Comparison of ENCODE assay signal across 25 cellular contexts in genomic region chr10:130470286-130470685, GRCh38.
"Had no signal": no experiment of that assay in that cellular context is flagged by ENCODE, and none has a peak within 500 bp of the region (broad histone marks: within the 10 kb centered on the region; RNA-seq: fewer than 3 reads in every experiment).

No MANE protein-coding gene starts in this region.

- H3K4me1 Mint-ChIP-seq: activated CD4-positive, alpha-beta memory T cell treated with anti-CD3 and anti-CD28 coated beads, Interleukin-2, amount 10 ng/mL, durations not matched to agents 7 days and 5 days; activated CD4-positive, alpha-beta T cell treated with anti-CD3 and anti-CD28 coated beads, Interleukin-2, amount 10 ng/mL, durations not matched to agents 24 days and 14 days; activated naive CD8-positive, alpha-beta T cell treated with anti-CD3 and anti-CD28 coated beads, Interleukin-2, amount 10 ng/mL, durations not matched to agents 7 days and 5 days; activated T-helper 17 cell treated with anti-CD3 and anti-CD28 coated beads, Interleukin-2, amount 50 U/mL, for 72 hours; mesothelial cell of epicardium; neural progenitor cell; T-cell had no signal

- H3K36me3 Mint-ChIP-seq: activated naive CD8-positive, alpha-beta T cell treated with anti-CD3 and anti-CD28 coated beads, Interleukin-2, amount 10 ng/mL, durations not matched to agents 7 days and 5 days; mesothelial cell of epicardium; neural progenitor cell; T-cell had no signal

- ATAC-seq: activated CD4-positive, CD25-positive, alpha-beta regulatory T cell treated with anti-CD3 and anti-CD28 coated beads, Interleukin-2, amount 50 U/mL, for 24 hours; activated T-helper 17 cell treated with anti-CD3 and anti-CD28 coated beads, Interleukin-2, amount 50 U/mL, for 72 hours; heart right ventricle; naive thymus-derived CD8-positive, alpha-beta T cell; T-cell had no signal

- DNase-seq: activated CD4-positive, alpha-beta memory T cell treated with anti-CD3 and anti-CD28 coated beads, Interleukin-2, amount 10 ng/mL, durations not matched to agents 7 days and 5 days; activated CD4-positive, alpha-beta T cell treated with anti-CD3 and anti-CD28 coated beads, Interleukin-2, amount 10 ng/mL, durations not matched to agents 24 days and 14 days; activated naive CD4-positive, alpha-beta T cell treated with Interleukin-2 at 50 U/mL for 16 hours; activated naive CD8-positive, alpha-beta T cell treated with anti-CD3 and anti-CD28 coated beads, Interleukin-2, amount 10 ng/mL, durations not matched to agents 7 days and 5 days; activated T-cell treated with anti-CD3 and anti-CD28 coated beads, Interleukin-2, amount 50 U/mL, for 24 hours; amniotic stem cell; cerebellar nuclear complex; effector CD4-positive, alpha-beta T cell; erythroblast; foreskin fibroblast; heart right ventricle; naive thymus-derived CD8-positive, alpha-beta T cell; stimulated activated CD4-positive, alpha-beta T cell treated with anti-CD3 and anti-CD28 coated beads, Interleukin-4, amount 100 ng/mL, for 4 hours; T-cell; thyroid gland had no signal

- H3K27ac ChIP-seq: breast epithelium, heart right ventricle, neural progenitor cell, right atrium auricular region, thyroid gland, VCaP had no signal

- H3K27ac Mint-ChIP-seq: activated CD4-positive, alpha-beta memory T cell treated with anti-CD3 and anti-CD28 coated beads, Interleukin-2, amount 10 ng/mL, durations not matched to agents 7 days and 5 days; activated CD4-positive, alpha-beta T cell treated with anti-CD3 and anti-CD28 coated beads, Interleukin-2, amount 10 ng/mL, durations not matched to agents 24 days and 14 days; activated naive CD8-positive, alpha-beta T cell treated with anti-CD3 and anti-CD28 coated beads, Interleukin-2, amount 10 ng/mL, durations not matched to agents 7 days and 5 days; activated T-cell treated with anti-CD3 and anti-CD28 coated beads, Interleukin-2, amount 50 U/mL, for 24 hours; activated T-helper 17 cell treated with anti-CD3 and anti-CD28 coated beads, Interleukin-2, amount 50 U/mL, for 72 hours; mesothelial cell of epicardium; naive thymus-derived CD8-positive, alpha-beta T cell; neural progenitor cell; progenitor cell of endocrine pancreas; stimulated activated naive CD8-positive, alpha-beta T cell treated with anti-CD3 and anti-CD28 coated beads, Interleukin-15, Interleukin-2, amounts not matched to agents 100 ng/mL and 50 ng/mL, for 24 hours; T-cell; T-helper 2 cell treated with Interferon-gamma antibody and Interleukin-4, amounts not matched to agents 5 μg/mL and 100 μg/mL, for 36 hours had no signal

- H3K27me3 Mint-ChIP-seq: activated CD4-positive, alpha-beta memory T cell treated with anti-CD3 and anti-CD28 coated beads, Interleukin-2, amount 10 ng/mL, durations not matched to agents 7 days and 5 days; activated CD4-positive, alpha-beta T cell treated with anti-CD3 and anti-CD28 coated beads, Interleukin-2, amount 10 ng/mL, durations not matched to agents 24 days and 14 days; activated T-cell treated with anti-CD3 and anti-CD28 coated beads, Interleukin-2, amount 50 U/mL, for 24 hours; activated T-helper 17 cell treated with anti-CD3 and anti-CD28 coated beads, Interleukin-2, amount 50 U/mL, for 72 hours; stimulated activated naive CD8-positive, alpha-beta T cell treated with anti-CD3 and anti-CD28 coated beads, Interleukin-15, Interleukin-2, amounts not matched to agents 100 ng/mL and 50 ng/mL, for 24 hours; T-cell had no signal

- H3K4me3 Mint-ChIP-seq: activated CD4-positive, alpha-beta memory T cell treated with anti-CD3 and anti-CD28 coated beads, Interleukin-2, amount 10 ng/mL, durations not matched to agents 7 days and 5 days; activated CD4-positive, alpha-beta T cell treated with anti-CD3 and anti-CD28 coated beads, Interleukin-2, amount 10 ng/mL, durations not matched to agents 24 days and 14 days; activated naive CD8-positive, alpha-beta T cell treated with anti-CD3 and anti-CD28 coated beads, Interleukin-2, amount 10 ng/mL, durations not matched to agents 7 days and 5 days; activated T-cell treated with anti-CD3 and anti-CD28 coated beads, Interleukin-2, amount 50 U/mL, for 24 hours; activated T-helper 17 cell treated with anti-CD3 and anti-CD28 coated beads, Interleukin-2, amount 50 U/mL, for 72 hours; mesothelial cell of epicardium; naive thymus-derived CD8-positive, alpha-beta T cell; neural progenitor cell; stimulated activated naive CD8-positive, alpha-beta T cell treated with anti-CD3 and anti-CD28 coated beads, Interleukin-15, Interleukin-2, amounts not matched to agents 100 ng/mL and 50 ng/mL, for 24 hours; T-cell; T-helper 2 cell treated with Interferon-gamma antibody and Interleukin-4, amounts not matched to agents 5 μg/mL and 100 μg/mL, for 36 hours had no signal

- H3K4me3 ChIP-seq: breast epithelium, heart right ventricle, neural progenitor cell, right atrium auricular region, thyroid gland had no signal

- H3K9me3 Mint-ChIP-seq: T-helper 2 cell treated with Interferon-gamma antibody and Interleukin-4, amounts not matched to agents 5 μg/mL and 100 μg/mL, for 36 hours had no signal
